Comparison of ENCODE assay signal across 8 cellular contexts in the genomic region with DNA sequence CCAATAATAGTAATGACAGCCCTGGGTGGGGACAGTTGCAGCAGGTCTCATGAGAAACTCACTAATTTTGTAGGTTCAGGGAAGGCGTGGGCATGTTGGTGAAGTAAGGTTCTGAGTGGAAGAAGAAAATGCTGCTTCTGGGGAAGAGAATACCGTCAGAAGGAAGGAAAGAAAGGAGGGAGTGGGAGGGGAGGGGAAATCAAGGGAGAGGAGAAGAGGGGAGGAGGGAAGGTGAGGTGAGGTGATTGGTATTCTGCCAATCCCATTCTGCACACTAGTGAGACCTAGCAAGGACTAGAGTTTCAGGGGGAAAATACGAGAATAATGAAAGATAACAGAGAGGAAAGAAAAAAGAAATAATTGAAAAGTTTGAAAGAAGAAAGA. TPM values are rescaled to one million over a fixed set of nuclear protein-coding genes. Genes with fewer than 3 reads are reported as not detected.
DNase-seq lines count a peak whose midpoint lies in the region; ATAC-seq and TF ChIP-seq lines count a peak whose summit lies in the region.

No MANE protein-coding gene starts in this region.

- H3K27ac ChIP-seq in skin epidermis = peak overlapping the region in 20 of 21 experiments; percentile 14 to 86 (median 64)

- peak overlapping the region; percentile 31 to 51 (median 43) for H3K4me3 ChIP-seq in skin epidermis

- H3K27me3 Mint-ChIP-seq in T-cell (peaks cover 27 to 33% of the 10 kb centered on the region in 2 donors), glutamatergic neuron (ENCODE audit: unreplicated experiment) (no peaks in the 10 kb centered on the region)

- TF ChIP-seq CTCF in glutamatergic neuron (IDR thresholded peaks at IDR 0.05; ENCODE audit: partially characterized antibody, unreplicated experiment) = no peak

- POLR2A ChIA-PET in T-cell (lab: Charles Lee) = interaction anchor here (0.6 to 1.3 kb wide), 3 partner anchors 32 to 206 kb away, joined by 3 read pairs; partner anchors contain the start of gene MGST3 (in 1 of the 2)

- H3K9me3 Mint-ChIP-seq in T-cell = no peaks in the 10 kb centered on the region
- no peaks in the 10 kb centered on the region for H3K9me3 Mint-ChIP-seq in glutamatergic neuron (ENCODE audit: unreplicated experiment)

- DNase-seq in NCI-H82 (lab: John Stamatoyannopoulos, UW) (peak; percentile 50), NCI-H82 treated with DMSO at 0.1 percent for 48 hours (lab: John Stamatoyannopoulos, UW; ENCODE audit: unreplicated experiment) (no peak), T-cell (no peak), glutamatergic neuron (no peak), epidermal melanocyte (ENCODE audit: insufficient read length, low spot score) (no peak), NK-92 (lab: John Stamatoyannopoulos, UW; ENCODE audit: unreplicated experiment) (no peak)

- no peaks in the 10 kb centered on the region for H3K36me3 Mint-ChIP-seq in T-cell
- H3K36me3 Mint-ChIP-seq in glutamatergic neuron (ENCODE audit: unreplicated experiment) = no peaks in the 10 kb centered on the region

- H3K27ac Mint-ChIP-seq in T-cell = peak overlapping the region in 1 of 2 donors; percentile 57
- H3K27ac Mint-ChIP-seq in glutamatergic neuron (ENCODE audit: unreplicated experiment) = peak overlapping the region; percentile 86

- peak overlapping the region; percentile 85 to 88 (median 87) for H3K4me3 Mint-ChIP-seq in T-cell
- peak overlapping the region; percentile 97 for H3K4me3 Mint-ChIP-seq in glutamatergic neuron (ENCODE audit: unreplicated experiment)

- H3K4me1 Mint-ChIP-seq in T-cell (peaks cover 22 to 30% (median 29%) of the 10 kb centered on the region in 3 donors), glutamatergic neuron (ENCODE audit: low read depth, unreplicated experiment) (peaks cover 4% of the 10 kb centered on the region)

- CTCF ChIA-PET in T-cell (lab: Charles Lee) = interaction anchor here (0.6 to 5.7 kb wide), 12 partner anchors 13 to 1622 kb away, joined by 3 to 68 read pairs (median 5); no protein-coding TSS in a partner anchor

- ATAC-seq in T-cell (replicated peaks in 1 of 4) = no peak
- no peak for ATAC-seq in GM18511 (IDR thresholded peaks at IDR 0.05; ENCODE audit: unreplicated experiment)

RNA-seq across cellular contexts. Expression of gene MGST3, which starts 32.4 kb away (rescaled TPM):
- total RNA-seq in T-cell = 10 to 100 TPM; 33.1 to 66.7 (median 40.4) TPM
- 128 TPM for total RNA-seq in glutamatergic neuron (ENCODE audit: unreplicated experiment)

RNA-seq across cellular contexts. Expression of gene LRRC52, which starts 54.9 kb away (rescaled TPM):
- total RNA-seq in T-cell = not detected
- not detected for total RNA-seq in glutamatergic neuron (ENCODE audit: unreplicated experiment)
